In the genomic region with DNA sequence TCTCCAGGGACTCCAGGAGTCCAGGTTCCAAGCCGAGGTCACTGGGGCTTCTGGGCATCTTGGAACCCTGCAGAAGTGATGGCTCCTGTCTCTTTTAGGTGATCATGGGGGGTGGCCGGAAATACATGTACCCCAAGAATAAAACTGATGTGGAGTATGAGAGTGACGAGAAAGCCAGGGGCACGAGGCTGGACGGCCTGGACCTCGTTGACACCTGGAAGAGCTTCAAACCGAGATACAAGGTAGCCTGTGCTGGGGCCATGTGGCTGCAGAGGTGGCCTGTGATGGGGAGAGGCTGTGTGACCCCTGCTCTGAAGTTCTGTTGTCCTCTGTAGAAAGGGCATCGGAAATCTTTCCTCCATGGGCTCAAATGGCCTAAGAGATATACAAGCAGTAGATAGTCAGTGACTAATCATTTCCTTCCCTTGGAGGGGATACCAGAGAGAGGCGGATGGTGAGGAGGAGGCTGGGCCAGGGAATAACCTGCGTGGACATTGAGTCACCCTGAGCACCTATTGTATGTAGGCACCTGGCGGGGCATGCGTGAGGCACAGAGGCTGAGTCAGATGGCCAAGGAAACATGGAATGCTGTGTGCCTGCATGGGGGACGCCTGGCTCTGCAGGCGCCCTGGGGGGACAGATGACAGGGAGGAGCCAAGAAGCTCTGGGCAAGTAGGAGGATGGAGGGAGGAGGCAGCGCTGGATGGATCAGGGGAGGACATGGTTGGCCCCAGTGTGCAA, we compare ENCODE assay signal across 13 cellular contexts. TPM values are rescaled to one million over a fixed set of nuclear protein-coding genes. Genes with fewer than 3 reads are reported as not detected.
DNase-seq lines count a peak whose midpoint lies in the region; TF ChIP-seq lines count a peak whose summit lies in the region.
"Had no signal": no experiment of that assay in that cellular context is flagged by ENCODE, and none has a peak within 500 bp of the region (broad histone marks: within the 10 kb centered on the region; RNA-seq: fewer than 3 reads in every experiment).

No MANE protein-coding gene starts in this region.

- H3K27ac ChIP-seq in HEK293 (ENCODE audit: extremely low read depth, low read depth, low read length), result no peak overlapping the region
- H3K27ac ChIP-seq in RWPE1, result no peak overlapping the region
- no peak overlapping the region for H3K27ac ChIP-seq in thyroid gland
- H3K27ac ChIP-seq: right lobe of liver had no signal

- peak overlapping the region; percentile 36 for H3K4me2 ChIP-seq in skeletal muscle satellite cell (ENCODE audit: low read length)

- H3K9ac ChIP-seq in skeletal muscle satellite cell (ENCODE audit: low read depth, low read length), result peak overlapping the region; percentile 73

- CTCF ChIA-PET in HEK293 (lab: Yijun Ruan, JAX) (interaction anchor here (5.2 kb wide), 1 partner anchor 199 kb away, joined by 31 read pairs; no protein-coding TSS in a partner anchor), RWPE1 (lab: Yijun Ruan, JAX) (interaction anchor here (0.7 to 1.0 kb wide), 3 partner anchors 29 to 165 kb away, joined by 3 to 5 read pairs (median 4); no protein-coding TSS in a partner anchor)

- POLR2A ChIA-PET in HEK293 (lab: Yijun Ruan, JAX), result no interaction called here
- POLR2A ChIA-PET in RWPE1 (lab: Yijun Ruan, JAX; ENCODE audit: low non-redundant PET), result no interaction called here

- DNase-seq in RWPE1 (ENCODE audit: low spot score) (peak; percentile 50), fibroblast of mammary gland (ENCODE audit: low read depth) (peak; percentile 32), thyroid gland (no peak), occipital lobe (lab: John Stamatoyannopoulos, UW) (no peak), iPS-NIHi7 (ENCODE audit: extremely low spot score) (no peak)
- DNase-seq: activated CD8-positive, alpha-beta memory T cell treated with anti-CD3 and anti-CD28 coated beads, Interleukin-2, amount 10 ng/mL, durations not matched to agents 7 days and 5 days; activated naive CD4-positive, alpha-beta T cell treated with anti-CD3 and anti-CD28 coated beads for 36 hours; CD4-positive, alpha-beta memory T cell; cerebellar nuclear complex; right lobe of liver; SHP77 had no signal

- no peak for TF ChIP-seq POLR2A in thyroid gland (IDR thresholded peaks at IDR 0.05)

- H3K9me3 ChIP-seq in HEK293 (ENCODE audit: control insufficient read depth, insufficient read depth, low read depth, low read length) (no peaks in the 10 kb centered on the region), skeletal muscle satellite cell (replicated peaks; ENCODE audit: low read length) (no peaks in the 10 kb centered on the region), thyroid gland (no peaks in the 10 kb centered on the region)
- H3K9me3 ChIP-seq: right lobe of liver had no signal

- H3K27me3 ChIP-seq in skeletal muscle satellite cell (ENCODE audit: control insufficient read depth, insufficient read depth, low read length), result no peaks in the 10 kb centered on the region
- no peaks in the 10 kb centered on the region for H3K27me3 ChIP-seq in thyroid gland
- H3K27me3 ChIP-seq: right lobe of liver had no signal

- H3K4me1 ChIP-seq in HEK293 (ENCODE audit: control insufficient read depth, insufficient read depth, low read length) (no peaks in the 10 kb centered on the region), skeletal muscle satellite cell (ENCODE audit: control insufficient read depth, insufficient read depth, low read length) (peaks cover 41% of the 10 kb centered on the region), thyroid gland (no peaks in the 10 kb centered on the region)

- H3K4me3 ChIP-seq in HEK293 (ENCODE audit: low read depth, low read length), result no peak overlapping the region
- no peak overlapping the region for H3K4me3 ChIP-seq in fibroblast of mammary gland (ENCODE audit: control insufficient read depth, low read depth, low read length)
- H3K4me3 ChIP-seq in skeletal muscle satellite cell (ENCODE audit: low read length), result peak overlapping the region; percentile 36
- H3K4me3 ChIP-seq in thyroid gland (replicated peaks in 1 of 3), result no peak overlapping the region
- H3K4me3 ChIP-seq: right lobe of liver had no signal

- WGBS in thyroid gland, 2 donors, result 89% methylated on average over 15 of the region's 15 CpGs

- H3K36me3 ChIP-seq in HEK293 (ENCODE audit: control insufficient read depth in 2 of 2, insufficient read depth in 1 of 2, low read length in 2 of 2), result no peaks in the 10 kb centered on the region
- no peaks in the 10 kb centered on the region for H3K36me3 ChIP-seq in skeletal muscle satellite cell (ENCODE audit: insufficient read depth, low read length)
- H3K36me3 ChIP-seq in thyroid gland, result no peaks in the 10 kb centered on the region

- intact Hi-C loops in thyroid gland (cut with DNase I), result loop anchor here (10.0 kb wide), 1 partner anchor 193 kb away; no protein-coding TSS in a partner anchor

- no peak for TF ChIP-seq CTCF in HEK293 (tag by site-specific recombination; IDR thresholded peaks at IDR 0.05)
- no peak for TF ChIP-seq CTCF in RWPE1 (conservative IDR thresholded peaks at IDR 0.05; ENCODE audit: low read depth)
- no peak for TF ChIP-seq CTCF in fibroblast of mammary gland (conservative IDR thresholded peaks at IDR 0.05; ENCODE audit: control insufficient read depth, insufficient read depth, low read depth, low read length)
- no peak for TF ChIP-seq CTCF in thyroid gland (IDR thresholded peaks at IDR 0.05)

TF ChIP-seq in HEK293, 187 proteins besides CTCF, POLR2A, EP300 and RAD21 (continues in another document):
- TF ChIP-seq, protein P1, sequence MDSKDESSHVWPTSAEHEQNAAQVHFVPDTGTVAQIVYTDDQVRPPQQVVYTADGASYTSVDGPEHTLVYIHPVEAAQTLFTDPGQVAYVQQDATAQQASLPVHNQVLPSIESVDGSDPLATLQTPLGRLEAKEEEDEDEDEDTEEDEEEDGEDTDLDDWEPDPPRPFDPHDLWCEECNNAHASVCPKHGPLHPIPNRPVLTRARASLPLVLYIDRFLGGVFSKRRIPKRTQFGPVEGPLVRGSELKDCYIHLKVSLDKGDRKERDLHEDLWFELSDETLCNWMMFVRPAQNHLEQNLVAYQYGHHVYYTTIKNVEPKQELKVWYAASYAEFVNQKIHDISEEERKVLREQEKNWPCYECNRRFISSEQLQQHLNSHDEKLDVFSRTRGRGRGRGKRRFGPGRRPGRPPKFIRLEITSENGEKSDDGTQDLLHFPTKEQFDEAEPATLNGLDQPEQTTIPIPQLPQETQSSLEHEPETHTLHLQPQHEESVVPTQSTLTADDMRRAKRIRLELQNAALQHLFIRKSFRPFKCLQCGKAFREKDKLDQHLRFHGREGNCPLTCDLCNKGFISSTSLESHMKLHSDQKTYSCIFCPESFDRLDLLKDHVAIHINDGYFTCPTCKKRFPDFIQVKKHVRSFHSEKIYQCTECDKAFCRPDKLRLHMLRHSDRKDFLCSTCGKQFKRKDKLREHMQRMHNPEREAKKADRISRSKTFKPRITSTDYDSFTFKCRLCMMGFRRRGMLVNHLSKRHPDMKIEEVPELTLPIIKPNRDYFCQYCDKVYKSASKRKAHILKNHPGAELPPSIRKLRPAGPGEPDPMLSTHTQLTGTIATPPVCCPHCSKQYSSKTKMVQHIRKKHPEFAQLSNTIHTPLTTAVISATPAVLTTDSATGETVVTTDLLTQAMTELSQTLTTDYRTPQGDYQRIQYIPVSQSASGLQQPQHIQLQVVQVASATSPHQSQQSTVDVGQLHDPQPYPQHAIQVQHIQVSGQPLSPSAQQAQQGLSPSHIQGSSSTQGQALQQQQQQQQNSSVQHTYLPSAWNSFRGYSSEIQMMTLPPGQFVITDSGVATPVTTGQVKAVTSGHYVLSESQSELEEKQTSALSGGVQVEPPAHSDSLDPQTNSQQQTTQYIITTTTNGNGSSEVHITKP (tag by site-specific recombination; IDR thresholded peaks at IDR 0.05), result 0 out of 2 replicates have a peak, but pooled peaks have one; percentile 17
- no peak for TF ChIP-seq ZNF501 (tag by site-specific recombination; IDR thresholded peaks at IDR 0.05)
- no peak for TF ChIP-seq ZNF624 (tag by site-specific recombination; IDR thresholded peaks at IDR 0.05)
- TF ChIP-seq, protein P2, sequence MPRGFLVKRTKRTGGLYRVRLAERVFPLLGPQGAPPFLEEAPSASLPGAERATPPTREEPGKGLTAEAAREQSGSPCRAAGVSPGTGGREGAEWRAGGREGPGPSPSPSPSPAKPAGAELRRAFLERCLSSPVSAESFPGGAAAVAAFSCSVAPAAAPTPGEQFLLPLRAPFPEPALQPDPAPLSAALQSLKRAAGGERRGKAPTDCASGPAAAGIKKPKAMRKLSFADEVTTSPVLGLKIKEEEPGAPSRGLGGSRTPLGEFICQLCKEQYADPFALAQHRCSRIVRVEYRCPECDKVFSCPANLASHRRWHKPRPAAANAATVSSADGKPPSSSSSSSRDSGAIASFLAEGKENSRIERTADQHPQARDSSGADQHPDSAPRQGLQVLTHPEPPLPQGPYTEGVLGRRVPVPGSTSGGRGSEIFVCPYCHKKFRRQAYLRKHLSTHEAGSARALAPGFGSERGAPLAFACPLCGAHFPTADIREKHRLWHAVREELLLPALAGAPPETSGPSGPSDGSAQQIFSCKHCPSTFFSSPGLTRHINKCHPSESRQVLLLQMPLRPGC (tag by site-specific recombination; IDR thresholded peaks at IDR 0.05), result no peak
- 0 out of 2 replicates have a peak, but pooled peaks have one; percentile 25 for TF ChIP-seq ZNF366 (tag by site-specific recombination; conservative IDR thresholded peaks at IDR 0.05)
- TF ChIP-seq, protein P3, sequence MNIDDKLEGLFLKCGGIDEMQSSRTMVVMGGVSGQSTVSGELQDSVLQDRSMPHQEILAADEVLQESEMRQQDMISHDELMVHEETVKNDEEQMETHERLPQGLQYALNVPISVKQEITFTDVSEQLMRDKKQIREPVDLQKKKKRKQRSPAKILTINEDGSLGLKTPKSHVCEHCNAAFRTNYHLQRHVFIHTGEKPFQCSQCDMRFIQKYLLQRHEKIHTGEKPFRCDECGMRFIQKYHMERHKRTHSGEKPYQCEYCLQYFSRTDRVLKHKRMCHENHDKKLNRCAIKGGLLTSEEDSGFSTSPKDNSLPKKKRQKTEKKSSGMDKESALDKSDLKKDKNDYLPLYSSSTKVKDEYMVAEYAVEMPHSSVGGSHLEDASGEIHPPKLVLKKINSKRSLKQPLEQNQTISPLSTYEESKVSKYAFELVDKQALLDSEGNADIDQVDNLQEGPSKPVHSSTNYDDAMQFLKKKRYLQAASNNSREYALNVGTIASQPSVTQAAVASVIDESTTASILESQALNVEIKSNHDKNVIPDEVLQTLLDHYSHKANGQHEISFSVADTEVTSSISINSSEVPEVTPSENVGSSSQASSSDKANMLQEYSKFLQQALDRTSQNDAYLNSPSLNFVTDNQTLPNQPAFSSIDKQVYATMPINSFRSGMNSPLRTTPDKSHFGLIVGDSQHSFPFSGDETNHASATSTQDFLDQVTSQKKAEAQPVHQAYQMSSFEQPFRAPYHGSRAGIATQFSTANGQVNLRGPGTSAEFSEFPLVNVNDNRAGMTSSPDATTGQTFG (tag by site-specific recombination; IDR thresholded peaks at IDR 0.05; ENCODE audit: borderline replicate concordance), result no peak
- 0 out of 2 replicates have a peak, but pooled peaks have one; percentile 71 for TF ChIP-seq ZIC2 (tag by site-specific recombination; IDR thresholded peaks at IDR 0.05)
- TF ChIP-seq ZBTB48 (tag by site-specific recombination; IDR thresholded peaks at IDR 0.05), result no peak

RNA-seq across cellular contexts. Expression of a gene that starts 59.0 kb away (rescaled TPM):
- 1.8 and 10.9 TPM in 2 replicates for total RNA-seq in skeletal muscle satellite cell (2012; rRNA removed)
- total RNA-seq in thyroid gland (10 to 100 TPM in 1 of 4 donors, 1 to 10 TPM in 3; 4.0 to 15.6 (median 4.5) TPM), occipital lobe (1.4 TPM)
- total RNA-seq: activated CD8-positive, alpha-beta memory T cell treated with anti-CD3 and anti-CD28 coated beads, Interleukin-2, amount 10 ng/mL, durations not matched to agents 7 days and 5 days; activated naive CD4-positive, alpha-beta T cell treated with anti-CD3 and anti-CD28 coated beads for 36 hours; CD4-positive, alpha-beta memory T cell had no signal

Comparison
In these comparisons a context has a peak if more than half of its experiments do, and no peak if none do; other contexts are left out.
1. DNase-seq: peak in RWPE1 (single experiment) and fibroblast of mammary gland (single experiment); none in thyroid gland (0 of 2), occipital lobe (single experiment) and iPS-NIHi7 (single experiment).